In the genomic region with DNA sequence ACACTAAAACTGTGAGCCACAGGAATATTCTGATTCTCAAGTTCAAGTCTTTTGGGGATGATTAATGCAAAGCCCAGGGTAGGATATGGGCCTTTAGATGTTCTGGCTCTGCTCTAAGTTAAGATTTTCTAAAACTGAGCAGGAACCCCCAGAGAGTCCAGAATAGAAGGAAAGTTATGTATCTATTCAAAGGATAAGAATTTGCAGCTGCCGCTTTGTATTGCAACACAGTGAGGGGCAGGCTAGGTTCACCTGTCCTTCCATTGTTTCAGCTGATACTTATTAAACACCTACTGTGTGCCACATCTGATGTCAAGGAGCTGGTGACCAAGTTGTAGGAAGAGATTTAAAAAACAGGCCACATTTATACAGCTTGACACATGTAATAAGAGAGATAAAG, we compare ENCODE assay signal across 20 cellular contexts.
"Had no signal": no experiment of that assay in that cellular context is flagged by ENCODE, and none has a peak within 500 bp of the region (broad histone marks: within the 10 kb centered on the region; RNA-seq: fewer than 3 reads in every experiment).

No MANE protein-coding gene starts in this region.

- H3K4me1 ChIP-seq: SJSA1 had no signal

- H3K4me3 ChIP-seq: MG63, SJSA1, SK-N-MC had no signal

- H3K27ac ChIP-seq: HL-60, SJSA1, SK-N-MC had no signal

- H3K27me3 ChIP-seq: MG63, SJSA1 had no signal

- H3K9me3 ChIP-seq: MG63, SJSA1 had no signal

- DNase-seq: KBM-7, MG63, NCI-H1092 treated with DMSO at 0.1 percent for 48 hours, NCI-H1436, NCI-H187, NCI-H2029, NCI-H2081 treated with DMSO at 0.1 percent for 48 hours, NCI-H2171, NCI-H226, NCI-H446, NCI-H510A, NCI-H524 treated with DMSO at 0.1 percent for 48 hours, NCI-H69, NCI-H774, Right ventricle myocardium superior, RPMI8226, SIG-M5 had no signal

- H3K36me3 ChIP-seq: MG63, SJSA1 had no signal
